21 cellular contexts compared by ENCODE assay signal in genomic region chr16:85331685-85332084, GRCh38.
DNase-seq lines count a peak whose midpoint lies in the region; ATAC-seq and TF ChIP-seq lines count a peak whose summit lies in the region.
"Had no signal": no experiment of that assay in that cellular context is flagged by ENCODE, and none has a peak within 500 bp of the region (broad histone marks: within the 10 kb centered on the region; RNA-seq: fewer than 3 reads in every experiment).

No MANE protein-coding gene starts in this region.

- no CpG with 5 or more reads among the region's 7 CpGs for WGBS in neuronal stem cell (ENCODE audit: extremely low coverage in 2 of 2, insufficient read length in 2 of 2, insufficient replicate concordance in 1 of 2), 2 donors

- peak overlapping the region; percentile 23 for H2BK15ac ChIP-seq in neuronal stem cell (ENCODE audit: low read length)

- no peaks in the 10 kb centered on the region for H3K36me3 Mint-ChIP-seq in T-cell
- H3K36me3 Mint-ChIP-seq: CD4-positive, alpha-beta memory T cell had no signal

- H3K4me3 ChIP-seq in colonic mucosa (no peak overlapping the region), neuronal stem cell (ENCODE audit: low read length in 2 of 2) (no peak overlapping the region)
- H3K4me3 ChIP-seq: GM12878 had no signal

- no peak overlapping the region for H4K8ac ChIP-seq in neuronal stem cell (ENCODE audit: low read depth, low read length)

- H3K27ac ChIP-seq in colonic mucosa: no peak overlapping the region
- H3K27ac ChIP-seq in neuronal stem cell (replicated peaks; ENCODE audit: low read length): no peak overlapping the region

- peaks cover 19 to 31% (median 23%) of the 10 kb centered on the region in 3 donors for H3K4me1 Mint-ChIP-seq in T-cell

- no peaks in the 10 kb centered on the region for H3K79me1 ChIP-seq in neuronal stem cell (ENCODE audit: low read depth, low read length)

- H2BK120ac ChIP-seq in neuronal stem cell (ENCODE audit: low read depth, low read length): no peak overlapping the region

- H3K9me3 Mint-ChIP-seq in T-cell: no peaks in the 10 kb centered on the region
- H3K9me3 Mint-ChIP-seq: CD4-positive, alpha-beta memory T cell had no signal

- peak overlapping the region; percentile 54 for H2BK5ac ChIP-seq in neuronal stem cell (ENCODE audit: low read length)

- H3K9me3 ChIP-seq in colonic mucosa (no peaks in the 10 kb centered on the region), neuronal stem cell (replicated peaks in 1 of 2; ENCODE audit: control insufficient read depth in 2 of 2, insufficient read depth in 1 of 2, low read depth in 1 of 2, low read length in 2 of 2) (peaks cover 0 to 2% of the 10 kb centered on the region in 2 donors)

- H3K36me3 ChIP-seq in colonic mucosa (no peaks in the 10 kb centered on the region), neuronal stem cell (replicated peaks in 1 of 2; ENCODE audit: control insufficient read depth in 2 of 2, insufficient read depth in 2 of 2, low read length in 2 of 2) (no peaks in the 10 kb centered on the region)

- H3K27ac Mint-ChIP-seq in T-cell: no peak overlapping the region
- H3K27ac Mint-ChIP-seq: CD4-positive, alpha-beta memory T cell had no signal

- H3K23ac ChIP-seq in neuronal stem cell (ENCODE audit: low read depth, low read length, poor library complexity): no peak overlapping the region

- no peak overlapping the region for H2AFZ ChIP-seq in neuronal stem cell (ENCODE audit: low read length)

- peaks cover 31% of the 10 kb centered on the region for H3K4me1 ChIP-seq in colonic mucosa
- peaks cover 54 to 70% of the 10 kb centered on the region in 2 donors for H3K4me1 ChIP-seq in neuronal stem cell (ENCODE audit: control insufficient read depth in 2 of 2, insufficient read depth in 1 of 2, low read depth in 1 of 2, low read length in 2 of 2)

- no peak overlapping the region for H4K91ac ChIP-seq in neuronal stem cell (ENCODE audit: low read depth, low read length, poor library complexity)

- H3K18ac ChIP-seq in neuronal stem cell (ENCODE audit: low read length): peak overlapping the region; percentile 81

- no peak overlapping the region for H3K4me2 ChIP-seq in neuronal stem cell (ENCODE audit: insufficient read depth, low read length, poor library complexity, severe bottlenecking)

- intact Hi-C loops in colonic mucosa (cut with DNase I): no loop called here

- no peak overlapping the region for H3K9ac ChIP-seq in colonic mucosa (ENCODE audit: low read depth in 2 of 2, low read length in 2 of 2)
- H3K9ac ChIP-seq in neuronal stem cell (ENCODE audit: low read depth, low read length, poor library complexity): no peak overlapping the region

- TF ChIP-seq CTCF in colonic mucosa (IDR thresholded peaks at IDR 0.05): no peak

- H3K4ac ChIP-seq in neuronal stem cell (ENCODE audit: low read length): no peak overlapping the region

- peak overlapping the region; percentile 16 for H2AK5ac ChIP-seq in neuronal stem cell (ENCODE audit: low read depth, low read length)

- peaks cover 3 to 55% of the 10 kb centered on the region in 2 donors for H3K27me3 Mint-ChIP-seq in T-cell

- DNase-seq in ELR (ENCODE audit: low read depth) (peak; percentile 19), NCI-H69 (lab: John Stamatoyannopoulos, UW) (peak; percentile 26), colonic mucosa (peak; percentile 86), neuronal stem cell (ENCODE audit: low spot score) (no peak), T-cell (no peak), NCI-H1930 (lab: John Stamatoyannopoulos, UW) (no peak), occipital lobe (lab: John Stamatoyannopoulos, UW) (no peak)
- DNase-seq: Calu3; CD4-positive, alpha-beta memory T cell; DMS79; GOT3; NCI-H1105 treated with DMSO at 0.1 percent for 48 hours; NCI-H187; NCI-H2171; NCI-H446 treated with DMSO at 0.1 percent for 48 hours; NCI-H774; SHP77 had no signal

- ATAC-seq in GM21515 (IDR thresholded peaks at IDR 0.05; ENCODE audit: unreplicated experiment) (no peak), T-cell (replicated peaks in 1 of 4) (no peak)
- ATAC-seq: GM12878, HepG2, SK-N-SH treated with all-trans-retinoic acid at 6 μM for 48 hours had no signal

- H2BK12ac ChIP-seq in neuronal stem cell (ENCODE audit: low read length): no peak overlapping the region

- H3K14ac ChIP-seq in neuronal stem cell (ENCODE audit: low read length): no peak overlapping the region

- CTCF ChIA-PET in T-cell (lab: Charles Lee): no interaction called here

- POLR2A ChIA-PET in T-cell (lab: Charles Lee): no interaction called here

- no peaks in the 10 kb centered on the region for H3K27me3 ChIP-seq in colonic mucosa
- peaks cover 0 to 32% (median 0%) of the 10 kb centered on the region in 3 experiments for H3K27me3 ChIP-seq in neuronal stem cell (ENCODE audit: control insufficient read depth in 3 of 3, insufficient read depth in 3 of 3, low read depth in 1 of 3, low read length in 3 of 3)

- H3K4me3 Mint-ChIP-seq in T-cell: no peak overlapping the region
- H3K4me3 Mint-ChIP-seq: CD4-positive, alpha-beta memory T cell had no signal

Comparison
In these comparisons a context has a peak if more than half of its experiments do, and no peak if none do; other contexts are left out.
1. DNase-seq: peak in ELR (single experiment), NCI-H69 (single experiment) and colonic mucosa (single experiment); none in neuronal stem cell (single experiment), T-cell (0 of 34), NCI-H1930 (0 of 2) and occipital lobe (single experiment).